ENCODE assay signal across 28 cellular contexts in the genomic region with DNA sequence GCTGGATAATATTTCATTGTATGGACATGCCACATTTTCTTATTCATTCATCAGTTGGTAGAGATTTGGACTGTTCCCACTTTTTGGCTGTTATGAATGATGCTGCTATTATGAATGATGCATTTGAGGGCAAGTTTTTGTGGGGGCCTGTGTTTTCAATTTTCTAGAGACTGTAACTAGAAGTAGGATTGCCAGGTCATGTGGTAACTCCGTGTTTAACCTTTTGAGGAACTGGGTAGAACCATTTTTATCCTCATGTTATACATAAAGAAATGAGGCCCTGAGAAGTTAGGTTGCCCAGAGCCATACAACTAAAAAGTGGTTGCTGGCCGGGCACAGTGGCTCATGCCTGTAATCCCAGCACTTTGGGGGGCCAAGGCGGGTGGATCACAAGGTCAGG.
"Had no signal": no experiment of that assay in that cellular context is flagged by ENCODE, and none has a peak within 500 bp of the region (broad histone marks: within the 10 kb centered on the region; RNA-seq: fewer than 3 reads in every experiment).

No MANE protein-coding gene starts in this region.

- H3K27me3 ChIP-seq: foreskin keratinocyte, ovary, sigmoid colon, transverse colon, upper lobe of right lung, uterus had no signal

- H3K9me3 Mint-ChIP-seq: endodermal cell; natural killer cell; stimulated activated effector memory CD8-positive, alpha-beta T cell treated with anti-CD3 and anti-CD28 coated beads, Interleukin-12 subunit alpha, Interleukin-12 subunit beta, amount 100 ng/mL, for 72 hours; stimulated activated naive CD8-positive, alpha-beta T cell treated with anti-CD3 and anti-CD28 coated beads, Interleukin-15, Interleukin-2, amounts not matched to agents 100 ng/mL and 50 ng/mL, for 24 hours had no signal

- H3K36me3 ChIP-seq: esophagus muscularis mucosa, gastroesophageal sphincter, heart right ventricle, lower lobe of right lung, ovary, sigmoid colon, thoracic aorta, transverse colon, upper lobe of right lung, uterus had no signal

- H3K4me3 ChIP-seq: dorsolateral prefrontal cortex, esophagus muscularis mucosa, gastroesophageal sphincter, heart right ventricle, lower lobe of right lung, ovary, psoas muscle, sigmoid colon, thoracic aorta, transverse colon, upper lobe of right lung, uterus had no signal

- H3K9me3 ChIP-seq: esophagus muscularis mucosa, gastroesophageal sphincter, heart right ventricle, lower lobe of right lung, ovary, psoas muscle, sigmoid colon, thoracic aorta, transverse colon, upper lobe of right lung, uterus had no signal

- H3K4me1 Mint-ChIP-seq: immature natural killer cell; natural killer cell; stimulated activated effector memory CD8-positive, alpha-beta T cell treated with anti-CD3 and anti-CD28 coated beads, Interleukin-12 subunit alpha, Interleukin-12 subunit beta, amount 100 ng/mL, for 72 hours had no signal

- H3K36me3 Mint-ChIP-seq: immature natural killer cell; natural killer cell; stimulated activated effector memory CD8-positive, alpha-beta T cell treated with anti-CD3 and anti-CD28 coated beads, Interleukin-12 subunit alpha, Interleukin-12 subunit beta, amount 100 ng/mL, for 72 hours had no signal

- ATAC-seq: foreskin keratinocyte; gastroesophageal sphincter; heart right ventricle; left ventricle myocardium superior; lower lobe of right lung; natural killer cell; psoas muscle; right cardiac atrium; stimulated activated effector memory CD8-positive, alpha-beta T cell treated with anti-CD3 and anti-CD28 coated beads, Interleukin-12 subunit alpha, Interleukin-12 subunit beta, amount 100 ng/mL, for 72 hours; upper lobe of right lung had no signal

- H3K27me3 Mint-ChIP-seq: stimulated activated naive CD8-positive, alpha-beta T cell treated with anti-CD3 and anti-CD28 coated beads, Interleukin-15, Interleukin-2, amounts not matched to agents 100 ng/mL and 50 ng/mL, for 24 hours had no signal

- H3K4me3 Mint-ChIP-seq: endodermal cell; immature natural killer cell; natural killer cell; stimulated activated effector memory CD8-positive, alpha-beta T cell treated with anti-CD3 and anti-CD28 coated beads, Interleukin-12 subunit alpha, Interleukin-12 subunit beta, amount 100 ng/mL, for 72 hours; stimulated activated naive CD8-positive, alpha-beta T cell treated with anti-CD3 and anti-CD28 coated beads, Interleukin-15, Interleukin-2, amounts not matched to agents 100 ng/mL and 50 ng/mL, for 24 hours had no signal

- H3K27ac ChIP-seq: dorsolateral prefrontal cortex, epithelial cell of prostate, esophagus muscularis mucosa, foreskin keratinocyte, gastroesophageal sphincter, heart right ventricle, lower lobe of right lung, ovary, psoas muscle, sigmoid colon, thoracic aorta, transverse colon, upper lobe of right lung, uterus had no signal

- H3K27ac Mint-ChIP-seq: endodermal cell; immature natural killer cell; natural killer cell; stimulated activated effector memory CD8-positive, alpha-beta T cell treated with anti-CD3 and anti-CD28 coated beads, Interleukin-12 subunit alpha, Interleukin-12 subunit beta, amount 100 ng/mL, for 72 hours; stimulated activated naive CD8-positive, alpha-beta T cell treated with anti-CD3 and anti-CD28 coated beads, Interleukin-15, Interleukin-2, amounts not matched to agents 100 ng/mL and 50 ng/mL, for 24 hours had no signal

- H3K4me1 ChIP-seq: esophagus muscularis mucosa, foreskin keratinocyte, gastroesophageal sphincter, heart right ventricle, lower lobe of right lung, psoas muscle, sigmoid colon, transverse colon, upper lobe of right lung, uterus had no signal

- DNase-seq: dorsolateral prefrontal cortex; effector CD4-positive, alpha-beta T cell; endodermal cell; foreskin keratinocyte; glutamatergic neuron; heart right ventricle; hippocampal formation; immature natural killer cell; left ventricle myocardium superior; lower lobe of right lung; natural killer cell; occipital lobe; ovary; posterior cingulate gyrus; psoas muscle; right cardiac atrium; sigmoid colon; stimulated activated CD4-positive, alpha-beta T cell treated with anti-CD3 and anti-CD28 coated beads, Interleukin-2, amount 100 ng/mL, for 24 hours; stimulated activated CD4-positive, alpha-beta T cell treated with anti-CD3 and anti-CD28 coated beads, Interleukin-4, amount 100 ng/mL, for 24 hours; transverse colon; upper lobe of right lung; uterus had no signal
